Comparison of ENCODE assay signal across 1 cellular context in the genomic region with DNA sequence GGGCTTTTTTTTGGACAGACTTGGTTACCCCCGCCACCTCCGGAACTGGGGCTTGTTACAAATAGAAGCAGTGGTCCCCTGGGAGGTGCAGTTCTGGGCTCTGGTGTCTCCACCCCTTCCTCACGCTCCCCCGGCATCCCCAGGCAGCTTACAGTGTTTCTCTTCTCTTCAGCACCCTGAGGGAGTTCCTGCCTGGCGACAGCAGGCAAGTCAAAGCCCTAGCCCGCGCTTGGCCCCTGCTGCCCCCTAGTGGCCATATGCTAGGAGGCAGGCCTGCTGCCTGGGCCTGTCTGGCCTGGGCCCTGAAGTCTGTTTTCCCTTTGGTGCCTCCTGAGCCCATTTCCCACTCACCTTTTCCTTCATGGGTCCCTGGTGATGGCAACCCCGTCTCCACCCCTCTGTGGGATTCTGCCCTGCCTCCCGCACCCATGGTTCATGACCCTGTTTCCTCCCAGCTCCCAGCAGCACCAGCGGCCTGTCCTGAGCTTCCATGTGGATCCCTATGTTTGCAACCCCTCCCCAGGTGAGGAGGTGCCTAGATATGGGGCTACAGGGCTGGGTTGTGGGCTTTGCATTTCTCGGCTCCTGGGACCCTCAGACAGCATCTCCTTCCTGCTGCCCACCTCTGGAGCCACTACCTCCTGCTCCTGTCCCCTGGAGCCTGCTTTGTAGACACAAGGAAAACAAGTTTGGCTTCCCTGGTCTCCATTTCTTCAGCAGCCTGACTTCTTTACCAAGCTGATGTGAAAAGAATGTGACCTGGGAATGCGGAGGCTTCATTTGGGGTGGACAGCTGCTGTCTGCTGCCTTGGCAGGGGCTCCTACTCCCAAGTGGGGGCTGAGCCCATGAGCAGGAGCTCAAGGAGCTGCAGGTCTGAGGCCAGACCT.
TF ChIP-seq lines count a peak whose summit lies in the region.

No MANE protein-coding gene starts in this region.

TF ChIP-seq in HepG2, 621 proteins besides CTCF, POLR2A, EP300 and RAD21 (continued from another document and continues in another):
- TF ChIP-seq, protein P1, sequence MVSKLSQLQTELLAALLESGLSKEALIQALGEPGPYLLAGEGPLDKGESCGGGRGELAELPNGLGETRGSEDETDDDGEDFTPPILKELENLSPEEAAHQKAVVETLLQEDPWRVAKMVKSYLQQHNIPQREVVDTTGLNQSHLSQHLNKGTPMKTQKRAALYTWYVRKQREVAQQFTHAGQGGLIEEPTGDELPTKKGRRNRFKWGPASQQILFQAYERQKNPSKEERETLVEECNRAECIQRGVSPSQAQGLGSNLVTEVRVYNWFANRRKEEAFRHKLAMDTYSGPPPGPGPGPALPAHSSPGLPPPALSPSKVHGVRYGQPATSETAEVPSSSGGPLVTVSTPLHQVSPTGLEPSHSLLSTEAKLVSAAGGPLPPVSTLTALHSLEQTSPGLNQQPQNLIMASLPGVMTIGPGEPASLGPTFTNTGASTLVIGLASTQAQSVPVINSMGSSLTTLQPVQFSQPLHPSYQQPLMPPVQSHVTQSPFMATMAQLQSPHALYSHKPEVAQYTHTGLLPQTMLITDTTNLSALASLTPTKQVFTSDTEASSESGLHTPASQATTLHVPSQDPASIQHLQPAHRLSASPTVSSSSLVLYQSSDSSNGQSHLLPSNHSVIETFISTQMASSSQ (IDR thresholded peaks at IDR 0.05; ENCODE audit: low read depth): no peak
- TF ChIP-seq, protein P1 (CRISPR knock-in tag; IDR thresholded peaks at IDR 0.05; ENCODE audit: borderline replicate concordance): peak; percentile 26; the same call in 1 of the 2 replicates
- TF ChIP-seq ZNF619 (CRISPR knock-in tag; IDR thresholded peaks at IDR 0.05): no peak
- TF ChIP-seq AHR (CRISPR knock-in tag; IDR thresholded peaks at IDR 0.05): no peak
- TF ChIP-seq ZNF24 (IDR thresholded peaks at IDR 0.05): no peak
- no peak for TF ChIP-seq ESRRA (CRISPR knock-in tag; IDR thresholded peaks at IDR 0.05; ENCODE audit: low read depth)
- TF ChIP-seq, protein P2, sequence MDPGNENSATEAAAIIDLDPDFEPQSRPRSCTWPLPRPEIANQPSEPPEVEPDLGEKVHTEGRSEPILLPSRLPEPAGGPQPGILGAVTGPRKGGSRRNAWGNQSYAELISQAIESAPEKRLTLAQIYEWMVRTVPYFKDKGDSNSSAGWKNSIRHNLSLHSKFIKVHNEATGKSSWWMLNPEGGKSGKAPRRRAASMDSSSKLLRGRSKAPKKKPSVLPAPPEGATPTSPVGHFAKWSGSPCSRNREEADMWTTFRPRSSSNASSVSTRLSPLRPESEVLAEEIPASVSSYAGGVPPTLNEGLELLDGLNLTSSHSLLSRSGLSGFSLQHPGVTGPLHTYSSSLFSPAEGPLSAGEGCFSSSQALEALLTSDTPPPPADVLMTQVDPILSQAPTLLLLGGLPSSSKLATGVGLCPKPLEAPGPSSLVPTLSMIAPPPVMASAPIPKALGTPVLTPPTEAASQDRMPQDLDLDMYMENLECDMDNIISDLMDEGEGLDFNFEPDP (CRISPR knock-in tag; conservative IDR thresholded peaks at IDR 0.05): no peak
- TF ChIP-seq TAF1 (CRISPR knock-in tag; IDR thresholded peaks at IDR 0.05): no peak
- no peak for TF ChIP-seq MBNL3 (CRISPR knock-in tag; conservative IDR thresholded peaks at IDR 0.05)
- TF ChIP-seq, protein P3, sequence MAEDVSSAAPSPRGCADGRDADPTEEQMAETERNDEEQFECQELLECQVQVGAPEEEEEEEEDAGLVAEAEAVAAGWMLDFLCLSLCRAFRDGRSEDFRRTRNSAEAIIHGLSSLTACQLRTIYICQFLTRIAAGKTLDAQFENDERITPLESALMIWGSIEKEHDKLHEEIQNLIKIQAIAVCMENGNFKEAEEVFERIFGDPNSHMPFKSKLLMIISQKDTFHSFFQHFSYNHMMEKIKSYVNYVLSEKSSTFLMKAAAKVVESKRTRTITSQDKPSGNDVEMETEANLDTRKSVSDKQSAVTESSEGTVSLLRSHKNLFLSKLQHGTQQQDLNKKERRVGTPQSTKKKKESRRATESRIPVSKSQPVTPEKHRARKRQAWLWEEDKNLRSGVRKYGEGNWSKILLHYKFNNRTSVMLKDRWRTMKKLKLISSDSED (CRISPR knock-in tag; IDR thresholded peaks at IDR 0.05): no peak
- TF ChIP-seq ZKSCAN1 (IDR thresholded peaks at IDR 0.05; ENCODE audit: low read length): no peak
- TF ChIP-seq, protein P4, sequence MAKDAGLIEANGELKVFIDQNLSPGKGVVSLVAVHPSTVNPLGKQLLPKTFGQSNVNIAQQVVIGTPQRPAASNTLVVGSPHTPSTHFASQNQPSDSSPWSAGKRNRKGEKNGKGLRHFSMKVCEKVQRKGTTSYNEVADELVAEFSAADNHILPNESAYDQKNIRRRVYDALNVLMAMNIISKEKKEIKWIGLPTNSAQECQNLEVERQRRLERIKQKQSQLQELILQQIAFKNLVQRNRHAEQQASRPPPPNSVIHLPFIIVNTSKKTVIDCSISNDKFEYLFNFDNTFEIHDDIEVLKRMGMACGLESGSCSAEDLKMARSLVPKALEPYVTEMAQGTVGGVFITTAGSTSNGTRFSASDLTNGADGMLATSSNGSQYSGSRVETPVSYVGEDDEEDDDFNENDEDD (CRISPR knock-in tag; IDR thresholded peaks at IDR 0.05; ENCODE audit: borderline replicate concordance): peak; percentile 41; the same call in 1 of the 2 replicates
- TF ChIP-seq SPEN (CRISPR knock-in tag; IDR thresholded peaks at IDR 0.05; ENCODE audit: low read depth): no peak
- no peak for TF ChIP-seq NFYC (CRISPR knock-in tag; IDR thresholded peaks at IDR 0.05)
- no peak; the same call in 1 of the 2 replicates for TF ChIP-seq RXRA (CRISPR knock-in tag; IDR thresholded peaks at IDR 0.05)
- TF ChIP-seq, protein P5, sequence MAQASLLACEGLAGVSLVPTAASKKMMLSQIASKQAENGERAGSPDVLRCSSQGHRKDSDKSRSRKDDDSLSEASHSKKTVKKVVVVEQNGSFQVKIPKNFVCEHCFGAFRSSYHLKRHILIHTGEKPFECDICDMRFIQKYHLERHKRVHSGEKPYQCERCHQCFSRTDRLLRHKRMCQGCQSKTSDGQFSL (CRISPR knock-in tag; IDR thresholded peaks at IDR 0.05): no peak
- no peak for TF ChIP-seq ZFAT (CRISPR knock-in tag; conservative IDR thresholded peaks at IDR 0.05)
- peak; percentile 10; the same call in 1 of the 3 replicates for TF ChIP-seq MXI1 (IDR thresholded peaks at IDR 0.05; ENCODE audit: borderline replicate concordance, low read depth, low read length)
- no peak for TF ChIP-seq ZNF292 (CRISPR knock-in tag; IDR thresholded peaks at IDR 0.05; ENCODE audit: borderline replicate concordance, low read depth)
- TF ChIP-seq, protein P6, sequence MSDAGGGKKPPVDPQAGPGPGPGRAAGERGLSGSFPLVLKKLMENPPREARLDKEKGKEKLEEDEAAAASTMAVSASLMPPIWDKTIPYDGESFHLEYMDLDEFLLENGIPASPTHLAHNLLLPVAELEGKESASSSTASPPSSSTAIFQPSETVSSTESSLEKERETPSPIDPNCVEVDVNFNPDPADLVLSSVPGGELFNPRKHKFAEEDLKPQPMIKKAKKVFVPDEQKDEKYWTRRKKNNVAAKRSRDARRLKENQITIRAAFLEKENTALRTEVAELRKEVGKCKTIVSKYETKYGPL (CRISPR knock-in tag; IDR thresholded peaks at IDR 0.05): no peak
- no peak for TF ChIP-seq ZNF317 (CRISPR knock-in tag; IDR thresholded peaks at IDR 0.05)
- TF ChIP-seq HOXD1 (CRISPR knock-in tag; IDR thresholded peaks at IDR 0.05): no peak
- TF ChIP-seq ZNF550 (CRISPR knock-in tag; IDR thresholded peaks at IDR 0.05; ENCODE audit: borderline replicate concordance): no peak
- no peak for TF ChIP-seq NCOA2 (CRISPR knock-in tag; IDR thresholded peaks at IDR 0.05)
- TF ChIP-seq, protein P7, sequence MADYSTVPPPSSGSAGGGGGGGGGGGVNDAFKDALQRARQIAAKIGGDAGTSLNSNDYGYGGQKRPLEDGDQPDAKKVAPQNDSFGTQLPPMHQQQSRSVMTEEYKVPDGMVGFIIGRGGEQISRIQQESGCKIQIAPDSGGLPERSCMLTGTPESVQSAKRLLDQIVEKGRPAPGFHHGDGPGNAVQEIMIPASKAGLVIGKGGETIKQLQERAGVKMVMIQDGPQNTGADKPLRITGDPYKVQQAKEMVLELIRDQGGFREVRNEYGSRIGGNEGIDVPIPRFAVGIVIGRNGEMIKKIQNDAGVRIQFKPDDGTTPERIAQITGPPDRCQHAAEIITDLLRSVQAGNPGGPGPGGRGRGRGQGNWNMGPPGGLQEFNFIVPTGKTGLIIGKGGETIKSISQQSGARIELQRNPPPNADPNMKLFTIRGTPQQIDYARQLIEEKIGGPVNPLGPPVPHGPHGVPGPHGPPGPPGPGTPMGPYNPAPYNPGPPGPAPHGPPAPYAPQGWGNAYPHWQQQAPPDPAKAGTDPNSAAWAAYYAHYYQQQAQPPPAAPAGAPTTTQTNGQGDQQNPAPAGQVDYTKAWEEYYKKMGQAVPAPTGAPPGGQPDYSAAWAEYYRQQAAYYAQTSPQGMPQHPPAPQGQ (CRISPR knock-in tag; IDR thresholded peaks at IDR 0.05; ENCODE audit: borderline replicate concordance): no peak
- TF ChIP-seq ZNF224 (CRISPR knock-in tag; IDR thresholded peaks at IDR 0.05): no peak
- peak; percentile 87 for TF ChIP-seq ZC3H13 (CRISPR knock-in tag; IDR thresholded peaks at IDR 0.05)
- TF ChIP-seq, protein P8, sequence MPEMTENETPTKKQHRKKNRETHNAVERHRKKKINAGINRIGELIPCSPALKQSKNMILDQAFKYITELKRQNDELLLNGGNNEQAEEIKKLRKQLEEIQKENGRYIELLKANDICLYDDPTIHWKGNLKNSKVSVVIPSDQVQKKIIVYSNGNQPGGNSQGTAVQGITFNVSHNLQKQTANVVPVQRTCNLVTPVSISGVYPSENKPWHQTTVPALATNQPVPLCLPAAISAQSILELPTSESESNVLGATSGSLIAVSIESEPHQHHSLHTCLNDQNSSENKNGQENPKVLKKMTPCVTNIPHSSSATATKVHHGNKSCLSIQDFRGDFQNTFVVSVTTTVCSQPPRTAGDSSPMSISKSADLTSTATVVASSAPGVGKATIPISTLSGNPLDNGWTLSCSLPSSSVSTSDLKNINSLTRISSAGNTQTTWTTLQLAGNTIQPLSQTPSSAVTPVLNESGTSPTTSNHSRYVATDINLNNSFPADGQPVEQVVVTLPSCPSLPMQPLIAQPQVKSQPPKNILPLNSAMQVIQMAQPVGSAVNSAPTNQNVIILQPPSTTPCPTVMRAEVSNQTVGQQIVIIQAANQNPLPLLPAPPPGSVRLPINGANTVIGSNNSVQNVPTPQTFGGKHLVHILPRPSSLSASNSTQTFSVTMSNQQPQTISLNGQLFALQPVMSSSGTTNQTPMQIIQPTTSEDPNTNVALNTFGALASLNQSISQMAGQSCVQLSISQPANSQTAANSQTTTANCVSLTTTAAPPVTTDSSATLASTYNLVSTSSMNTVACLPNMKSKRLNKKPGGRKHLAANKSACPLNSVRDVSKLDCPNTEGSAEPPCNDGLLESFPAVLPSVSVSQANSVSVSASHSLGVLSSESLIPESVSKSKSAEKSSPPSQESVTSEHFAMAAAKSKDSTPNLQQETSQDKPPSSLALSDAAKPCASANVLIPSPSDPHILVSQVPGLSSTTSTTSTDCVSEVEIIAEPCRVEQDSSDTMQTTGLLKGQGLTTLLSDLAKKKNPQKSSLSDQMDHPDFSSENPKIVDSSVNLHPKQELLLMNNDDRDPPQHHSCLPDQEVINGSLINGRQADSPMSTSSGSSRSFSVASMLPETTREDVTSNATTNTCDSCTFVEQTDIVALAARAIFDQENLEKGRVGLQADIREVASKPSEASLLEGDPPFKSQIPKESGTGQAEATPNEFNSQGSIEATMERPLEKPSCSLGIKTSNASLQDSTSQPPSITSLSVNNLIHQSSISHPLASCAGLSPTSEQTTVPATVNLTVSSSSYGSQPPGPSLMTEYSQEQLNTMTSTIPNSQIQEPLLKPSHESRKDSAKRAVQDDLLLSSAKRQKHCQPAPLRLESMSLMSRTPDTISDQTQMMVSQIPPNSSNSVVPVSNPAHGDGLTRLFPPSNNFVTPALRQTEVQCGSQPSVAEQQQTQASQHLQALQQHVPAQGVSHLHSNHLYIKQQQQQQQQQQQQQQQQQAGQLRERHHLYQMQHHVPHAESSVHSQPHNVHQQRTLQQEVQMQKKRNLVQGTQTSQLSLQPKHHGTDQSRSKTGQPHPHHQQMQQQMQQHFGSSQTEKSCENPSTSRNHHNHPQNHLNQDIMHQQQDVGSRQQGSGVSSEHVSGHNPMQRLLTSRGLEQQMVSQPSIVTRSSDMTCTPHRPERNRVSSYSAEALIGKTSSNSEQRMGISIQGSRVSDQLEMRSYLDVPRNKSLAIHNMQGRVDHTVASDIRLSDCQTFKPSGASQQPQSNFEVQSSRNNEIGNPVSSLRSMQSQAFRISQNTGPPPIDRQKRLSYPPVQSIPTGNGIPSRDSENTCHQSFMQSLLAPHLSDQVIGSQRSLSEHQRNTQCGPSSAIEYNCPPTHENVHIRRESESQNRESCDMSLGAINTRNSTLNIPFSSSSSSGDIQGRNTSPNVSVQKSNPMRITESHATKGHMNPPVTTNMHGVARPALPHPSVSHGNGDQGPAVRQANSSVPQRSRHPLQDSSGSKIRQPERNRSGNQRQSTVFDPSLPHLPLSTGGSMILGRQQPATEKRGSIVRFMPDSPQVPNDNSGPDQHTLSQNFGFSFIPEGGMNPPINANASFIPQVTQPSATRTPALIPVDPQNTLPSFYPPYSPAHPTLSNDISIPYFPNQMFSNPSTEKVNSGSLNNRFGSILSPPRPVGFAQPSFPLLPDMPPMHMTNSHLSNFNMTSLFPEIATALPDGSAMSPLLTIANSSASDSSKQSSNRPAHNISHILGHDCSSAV (CRISPR knock-in tag; IDR thresholded peaks at IDR 0.05; ENCODE audit: borderline replicate concordance): no peak
